ENCODE assay signal across 1 cellular context in genomic region chr3:8486945-8487344, GRCh38.
TF ChIP-seq lines count a peak whose summit lies in the region.

No MANE protein-coding gene starts in this region.

TF ChIP-seq in IMR-90, 13 proteins besides CTCF, POLR2A, EP300 and RAD21:
- no peak for TF ChIP-seq FOS (IDR thresholded peaks at IDR 0.05; ENCODE audit: low read depth, low read length)
- TF ChIP-seq ELK1 (IDR thresholded peaks at IDR 0.05; ENCODE audit: borderline replicate concordance, low read depth, low read length) = no peak
- no peak for TF ChIP-seq CEBPB (IDR thresholded peaks at IDR 0.05; ENCODE audit: low read depth, low read length)
- no peak for TF ChIP-seq CHD1 (IDR thresholded peaks at IDR 0.05; ENCODE audit: low read depth, low read length)
- no peak for TF ChIP-seq RCOR1 (IDR thresholded peaks at IDR 0.05; ENCODE audit: insufficient replicate concordance, low read length)
- no peak for TF ChIP-seq MAFK (IDR thresholded peaks at IDR 0.05; ENCODE audit: low read depth, low read length)
- TF ChIP-seq USF2 (IDR thresholded peaks at IDR 0.05; ENCODE audit: low read depth, low read length) = no peak
- TF ChIP-seq MXI1 (IDR thresholded peaks at IDR 0.05; ENCODE audit: borderline replicate concordance, low read depth, low read length) = no peak
